Comparison of ENCODE assay signal across 8 cellular contexts in genomic region chr10:67779455-67780205, GRCh38. TPM values are rescaled to one million over a fixed set of nuclear protein-coding genes. Genes with fewer than 3 reads are reported as not detected.
DNase-seq lines count a peak whose midpoint lies in the region; ATAC-seq, FAIRE-seq and TF ChIP-seq lines count a peak whose summit lies in the region.

No MANE protein-coding gene starts in this region.

- H3K4me3 ChIP-seq in GM12864 (ENCODE audit: low read depth, low read length) (no peak overlapping the region), astrocyte (ENCODE audit: insufficient read depth, low read depth, low read length) (no peak overlapping the region), skeletal muscle tissue (ENCODE audit: low read length in 3 of 3) (no peak overlapping the region)

- peak; percentile 32 for FAIRE-seq in astrocyte (lab: Jason Lieb, UNC)

- H3K4me1 ChIP-seq in astrocyte (ENCODE audit: insufficient read depth, low read length) (peaks cover 8% of the 10 kb centered on the region), skeletal muscle tissue (ENCODE audit: control insufficient read depth in 3 of 3, insufficient read depth in 3 of 3, low read length in 3 of 3) (peaks cover 0 to 5% (median 0%) of the 10 kb centered on the region in 3 donors)

- H3K9me3 Mint-ChIP-seq in astrocyte (ENCODE audit: unreplicated experiment) = no peaks in the 10 kb centered on the region

- no peak overlapping the region for H3K27ac ChIP-seq in astrocyte (ENCODE audit: low read depth, low read length)
- no peak overlapping the region for H3K27ac ChIP-seq in skeletal muscle tissue (ENCODE audit: low read depth, low read length)

- H3K36me3 ChIP-seq in astrocyte (ENCODE audit: insufficient read depth, low read length) (no peaks in the 10 kb centered on the region), skeletal muscle tissue (ENCODE audit: control insufficient read depth in 3 of 3, insufficient read depth in 3 of 3, low read length in 3 of 3) (no peaks in the 10 kb centered on the region)

- TF ChIP-seq CTCF in GM12864 (IDR thresholded peaks at IDR 0.05; ENCODE audit: low read depth, low read length, missing control alignments) = peak; percentile 66
- peak; percentile 77 for TF ChIP-seq CTCF in astrocyte (IDR thresholded peaks at IDR 0.05; ENCODE audit: insufficient read depth, low read depth, low read length)

- peak overlapping the region; percentile 13 for H3K4me2 ChIP-seq in astrocyte (ENCODE audit: low read length)

- ATAC-seq in HG02571 (IDR thresholded peaks at IDR 0.05; ENCODE audit: unreplicated experiment) = peak; percentile 40

- H3K79me2 ChIP-seq in astrocyte (ENCODE audit: insufficient read depth, low read length) = no peaks in the 10 kb centered on the region

- H4K20me1 ChIP-seq in astrocyte (ENCODE audit: insufficient read depth, low read length) = no peaks in the 10 kb centered on the region

- no peak overlapping the region for H3K27ac Mint-ChIP-seq in astrocyte (ENCODE audit: unreplicated experiment)

- H2AFZ ChIP-seq in astrocyte (ENCODE audit: low read depth, low read length) = no peak overlapping the region

- no peaks in the 10 kb centered on the region for H3K9me3 ChIP-seq in astrocyte (ENCODE audit: insufficient read depth, low read depth, low read length)
- H3K9me3 ChIP-seq in skeletal muscle tissue (ENCODE audit: control insufficient read depth in 3 of 3, low read length in 3 of 3) = no peaks in the 10 kb centered on the region

- H3K27me3 Mint-ChIP-seq in astrocyte (ENCODE audit: low read depth, unreplicated experiment) = peaks cover 5% of the 10 kb centered on the region

- H3K9ac ChIP-seq in astrocyte (ENCODE audit: low read length) (no peak overlapping the region), skeletal muscle tissue (ENCODE audit: low read depth in 1 of 3, low read length in 3 of 3) (peak overlapping the region in 2 of 3 donors; percentile 47 to 58)

- DNase-seq in GM12864 (ENCODE audit: low read depth) (peak; percentile 80), NCI-H1105 treated with DMSO at 0.1 percent for 48 hours (lab: John Stamatoyannopoulos, UW) (peak; percentile 60), T-helper 1 cell (peak; percentile 23 to 83 (median 68)), astrocyte (ENCODE audit: low read depth) (peak; percentile 59), hepatic stellate cell (ENCODE audit: low spot score) (peak; percentile 57), GM19240 (ENCODE audit: insufficient read length, low spot score) (no peak)

- no peaks in the 10 kb centered on the region for H3K27me3 ChIP-seq in astrocyte (ENCODE audit: insufficient read depth, low read length)
- no peaks in the 10 kb centered on the region for H3K27me3 ChIP-seq in skeletal muscle tissue (ENCODE audit: control insufficient read depth in 3 of 3, insufficient read depth in 3 of 3, low read length in 3 of 3)

- H3K4me1 Mint-ChIP-seq in astrocyte (ENCODE audit: low read depth, unreplicated experiment) = peaks cover 17% of the 10 kb centered on the region

- H3K36me3 Mint-ChIP-seq in astrocyte (ENCODE audit: low read depth, unreplicated experiment) = no peaks in the 10 kb centered on the region

- H3K4me3 Mint-ChIP-seq in astrocyte (ENCODE audit: unreplicated experiment) = no peak overlapping the region

RNA-seq across cellular contexts. Expression of gene DNAJC12, which starts 58.4 kb away (rescaled TPM):
- total RNA-seq in astrocyte (1.7 and 2.1 TPM in 2 replicates), skeletal muscle tissue (3.1 TPM)
